In genomic region chr17:28723159-28723835, GRCh38 we compare ENCODE assay signal across 1 cellular context.
A peak's percentile ranks its signal among the peaks of the same experiment; 100 is the strongest.
TF ChIP-seq lines count a peak whose summit lies in the region.

No MANE protein-coding gene starts in this region.

TF ChIP-seq in HEK293, 187 proteins besides CTCF, POLR2A, EP300 and RAD21 (continued from another document):
- peak; percentile 50 for TF ChIP-seq PATZ1 (tag by site-specific recombination; IDR thresholded peaks at IDR 0.05)
- no peak for TF ChIP-seq GLI4 (tag by site-specific recombination; IDR thresholded peaks at IDR 0.05)
- no peak for TF ChIP-seq ZNF664 (tag by site-specific recombination; IDR thresholded peaks at IDR 0.05)
- 0 out of 2 replicates have a peak, but pooled peaks have one; percentile 29 for TF ChIP-seq ZNF366 (tag by site-specific recombination; conservative IDR thresholded peaks at IDR 0.05)
- TF ChIP-seq EGR2 (tag by site-specific recombination; IDR thresholded peaks at IDR 0.05; ENCODE audit: low read depth) = 0 out of 2 replicates have a peak, but pooled peaks have one; percentile 44
- peak; percentile 40; the same call in 1 of the 2 replicates for TF ChIP-seq ZNF398 (tag by site-specific recombination; IDR thresholded peaks at IDR 0.05)
- peak; percentile 54; the same call in 1 of the 2 replicates for TF ChIP-seq IKZF3 (tag by site-specific recombination; IDR thresholded peaks at IDR 0.05)
- TF ChIP-seq ZNF184 (tag by site-specific recombination; IDR thresholded peaks at IDR 0.05) = no peak
- no peak for TF ChIP-seq ZNF350 (tag by site-specific recombination; IDR thresholded peaks at IDR 0.05)
- TF ChIP-seq ZNF433 (tag by site-specific recombination; IDR thresholded peaks at IDR 0.05; ENCODE audit: low read depth) = no peak
- TF ChIP-seq SCRT2 (tag by site-specific recombination; IDR thresholded peaks at IDR 0.05) = peak; percentile 47; the same call in 1 of the 2 replicates
- no peak for TF ChIP-seq ZNF48 (tag by site-specific recombination; IDR thresholded peaks at IDR 0.05)
- 0 out of 2 replicates have a peak, but pooled peaks have one; percentile 31 for TF ChIP-seq ZFHX2 (tag by site-specific recombination; conservative IDR thresholded peaks at IDR 0.05)
- TF ChIP-seq ZNF311 (tag by site-specific recombination; IDR thresholded peaks at IDR 0.05; ENCODE audit: borderline replicate concordance) = no peak
- no peak for TF ChIP-seq ZNF302 (tag by site-specific recombination; IDR thresholded peaks at IDR 0.05; ENCODE audit: low read depth)
- TF ChIP-seq ZNF146 (tag by site-specific recombination; IDR thresholded peaks at IDR 0.05) = peak; percentile 76
TF ChIP-seq in HEK293: peak in this region for 8.
